ENCODE assay signal across 8 cellular contexts in the genomic region with DNA sequence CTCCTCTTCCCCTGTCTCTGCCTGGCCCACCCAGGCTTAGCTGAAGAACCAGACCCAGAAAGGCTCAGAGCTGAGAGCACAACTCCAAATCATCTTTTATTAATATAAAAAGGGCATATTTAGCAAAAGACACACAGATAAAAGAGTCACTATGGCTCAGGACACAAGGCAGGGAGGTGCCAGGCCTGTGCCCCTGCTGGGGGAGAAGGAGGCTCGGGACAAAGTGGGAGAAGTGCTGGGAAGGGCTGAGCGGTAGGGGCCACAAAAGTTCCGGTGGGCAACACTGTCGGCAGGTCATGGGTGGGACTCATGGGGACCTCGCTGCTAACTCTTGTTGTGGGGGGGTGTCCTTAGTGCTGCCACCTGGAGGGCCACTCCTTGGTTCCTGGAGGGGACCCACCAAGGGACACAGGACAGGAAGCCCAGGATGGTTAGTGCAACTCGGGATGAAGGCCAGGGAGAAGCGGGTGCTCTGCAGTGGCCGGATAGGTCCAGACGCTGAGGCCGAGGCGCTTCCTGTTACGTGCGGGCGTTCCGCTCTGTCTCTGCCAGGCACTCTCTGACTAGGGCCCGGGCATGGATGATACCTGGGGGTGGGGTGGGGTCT. TPM values are rescaled to one million over a fixed set of nuclear protein-coding genes. Genes with fewer than 3 reads are reported as not detected.
DNase-seq lines count a peak whose midpoint lies in the region; TF ChIP-seq lines count a peak whose summit lies in the region.

No MANE protein-coding gene starts in this region.

- peaks cover 0 to 9% of the 10 kb centered on the region in 2 donors for H3K36me3 ChIP-seq in esophagus (ENCODE audit: control insufficient read depth in 2 of 2, insufficient read depth in 2 of 2, low read length in 1 of 2)
- H3K36me3 ChIP-seq in rectal smooth muscle tissue (ENCODE audit: control insufficient read depth, insufficient read depth, low read length), result no peaks in the 10 kb centered on the region

- H3K4me1 ChIP-seq in esophagus (ENCODE audit: control insufficient read depth in 2 of 2, insufficient read depth in 2 of 2, low read length in 1 of 2), result peaks cover 12 to 27% of the 10 kb centered on the region in 2 donors
- peaks cover 9% of the 10 kb centered on the region for H3K4me1 ChIP-seq in rectal smooth muscle tissue (ENCODE audit: control insufficient read depth, insufficient read depth, low read length)

- H3K9ac ChIP-seq in rectal smooth muscle tissue (ENCODE audit: low read length), result no peak overlapping the region

- H3K27me3 ChIP-seq in esophagus (ENCODE audit: control insufficient read depth in 1 of 2, insufficient read depth in 2 of 2, low read length in 2 of 2), result no peaks in the 10 kb centered on the region
- peaks cover 5% of the 10 kb centered on the region for H3K27me3 ChIP-seq in rectal smooth muscle tissue (ENCODE audit: control insufficient read depth, insufficient read depth, low read length)

- H3K4me3 ChIP-seq in GM12864 (ENCODE audit: low read depth, low read length) (peak overlapping the region; percentile 76), esophagus (ENCODE audit: low read depth in 1 of 2, low read length in 2 of 2) (no peak overlapping the region), rectal smooth muscle tissue (ENCODE audit: low read length) (peak overlapping the region; percentile 5)

- POLR2A ChIA-PET in RWPE1 (lab: Yijun Ruan, JAX; ENCODE audit: low non-redundant PET), result no interaction called here

- CTCF ChIA-PET in RWPE1 (lab: Yijun Ruan, JAX), result interaction anchor here (0.6 to 0.7 kb wide), 4 partner anchors 70 to 1224 kb away, joined by 3 to 4 read pairs (median 3); no protein-coding TSS in a partner anchor

- H3K9me3 ChIP-seq in esophagus (ENCODE audit: control insufficient read depth in 2 of 2, insufficient read depth in 1 of 2, low read depth in 1 of 2, low read length in 1 of 2), result peaks cover 0 to 2% of the 10 kb centered on the region in 2 donors

- no peak for TF ChIP-seq CTCF in GM12864 (IDR thresholded peaks at IDR 0.05; ENCODE audit: low read depth, low read length, missing control alignments)
- TF ChIP-seq CTCF in RWPE1 (conservative IDR thresholded peaks at IDR 0.05; ENCODE audit: low read depth), result peak; percentile 49

- DNase-seq in GM12864 (ENCODE audit: low read depth) (no peak), RWPE1 (ENCODE audit: low spot score) (no peak), NCI-H2081 (lab: John Stamatoyannopoulos, UW) (no peak), GOT3 (lab: John Stamatoyannopoulos, UW) (no peak), AG20443 (ENCODE audit: low spot score) (no peak), Ammon's horn (ENCODE audit: low spot score) (no peak)

- WGBS in esophagus, 2 donors, result 66 to 67% methylated on average over 15 to 16 of the region's 16 CpGs

- peak overlapping the region; percentile 100 for H3K27ac ChIP-seq in RWPE1
- peak overlapping the region; percentile 98 to 99 for H3K27ac ChIP-seq in esophagus (ENCODE audit: low read depth in 2 of 2, low read length in 1 of 2)
- no peak overlapping the region for H3K27ac ChIP-seq in rectal smooth muscle tissue (ENCODE audit: low read depth, low read length)

RNA-seq across cellular contexts. Expression of a gene that starts 1.4 kb away (rescaled TPM):
- polyA plus RNA-seq in esophagus, result 10 to 100 TPM; 18.2 to 29.3 TPM

RNA-seq across cellular contexts. Expression of a gene that starts 1.4 kb away (rescaled TPM):
- polyA plus RNA-seq in esophagus, result 10 to 100 TPM; 49.4 to 52.2 TPM

RNA-seq across cellular contexts. Expression of a gene that starts 16.7 kb away (rescaled TPM):
- not detected for polyA plus RNA-seq in esophagus

RNA-seq across cellular contexts. Expression of a gene that starts 23.7 kb away (rescaled TPM):
- polyA plus RNA-seq in esophagus, result 10 to 100 TPM; 34.1 to 41.5 TPM

RNA-seq across cellular contexts. Expression of a gene that starts 37.5 kb away (rescaled TPM):
- polyA plus RNA-seq in esophagus, result 100 to 1,000 TPM; 154 to 160 TPM

Comparison
In these comparisons a context has a peak if more than half of its experiments do, and no peak if none do; other contexts are left out.
1. H3K4me3 ChIP-seq: peak in GM12864 (single experiment) and rectal smooth muscle tissue (single experiment); none in esophagus (0 of 2).